Comparison of ENCODE assay signal across 20 cellular contexts in genomic region chr5:76542236-76542635, GRCh38.
DNase-seq lines count a peak whose midpoint lies in the region; ATAC-seq and TF ChIP-seq lines count a peak whose summit lies in the region.
"Had no signal": no experiment of that assay in that cellular context is flagged by ENCODE, and none has a peak within 500 bp of the region (broad histone marks: within the 10 kb centered on the region; RNA-seq: fewer than 3 reads in every experiment).

No MANE protein-coding gene starts in this region.

- ATAC-seq in activated T-cell treated with anti-CD3 and anti-CD28 coated beads, Interleukin-2, amount 50 U/mL, for 72 hours (replicated peaks in 1 of 2), result no peak
- ATAC-seq in T-helper 17 cell, result no peak
- no peak for ATAC-seq in effector memory CD8-positive, alpha-beta T cell (replicated peaks)
- no peak for ATAC-seq in HG02588 (IDR thresholded peaks at IDR 0.05; ENCODE audit: unreplicated experiment)
- ATAC-seq: foreskin keratinocyte, Panc1 had no signal

- no peak overlapping the region for H3K4me3 ChIP-seq in stomach
- H3K4me3 ChIP-seq: dorsolateral prefrontal cortex, neural progenitor cell, prostate gland had no signal

- no peaks in the 10 kb centered on the region for H3K9me3 Mint-ChIP-seq in activated T-cell treated with anti-CD3 and anti-CD28 coated beads, Interleukin-2, amount 50 U/mL, for 72 hours
- no peaks in the 10 kb centered on the region for H3K9me3 Mint-ChIP-seq in effector memory CD8-positive, alpha-beta T cell
- H3K9me3 Mint-ChIP-seq: neural progenitor cell had no signal

- TF ChIP-seq CTCF in stomach (IDR thresholded peaks at IDR 0.05), result no peak

- no peaks in the 10 kb centered on the region for H3K27me3 Mint-ChIP-seq in activated T-cell treated with anti-CD3 and anti-CD28 coated beads, Interleukin-2, amount 50 U/mL, for 72 hours (ENCODE audit: low read depth)
- no peaks in the 10 kb centered on the region for H3K27me3 Mint-ChIP-seq in T-helper 17 cell
- no peaks in the 10 kb centered on the region for H3K27me3 Mint-ChIP-seq in effector memory CD8-positive, alpha-beta T cell

- TF ChIP-seq POLR2A in stomach (IDR thresholded peaks at IDR 0.05), result no peak

- peak overlapping the region; percentile 97 for H3K27ac Mint-ChIP-seq in activated T-cell treated with anti-CD3 and anti-CD28 coated beads, Interleukin-2, amount 50 U/mL, for 72 hours
- peak overlapping the region; percentile 100 for H3K27ac Mint-ChIP-seq in T-helper 17 cell
- H3K27ac Mint-ChIP-seq in effector memory CD8-positive, alpha-beta T cell, result peak overlapping the region; percentile 98 to 99
- H3K27ac Mint-ChIP-seq: neural progenitor cell had no signal

- no peak for DNase-seq in activated T-cell treated with anti-CD3 and anti-CD28 coated beads, Interleukin-2, amount 50 U/mL, for 72 hours
- no peak for DNase-seq in activated T-cell treated with anti-CD3 and anti-CD28 coated beads, Interleukin-2, amount 50 U/mL, for 1 hour
- DNase-seq in T-helper 17 cell (no peak), stomach (peak; percentile 62), NCI-H2029 treated with DMSO at 0.1 percent for 48 hours (lab: John Stamatoyannopoulos, UW) (no peak), superior temporal gyrus (ENCODE audit: extremely low spot score) (no peak)
- DNase-seq in effector memory CD8-positive, alpha-beta T cell, result no peak
- DNase-seq: ACHN, amygdala, caudate nucleus, DMS79, dorsolateral prefrontal cortex, foreskin keratinocyte, kidney glomerular epithelial cell, MM.1S, NCI-H2227 treated with DMSO at 0.1 percent for 48 hours had no signal

- peaks cover 79% of the 10 kb centered on the region for H3K4me1 Mint-ChIP-seq in activated T-cell treated with anti-CD3 and anti-CD28 coated beads, Interleukin-2, amount 50 U/mL, for 72 hours (ENCODE audit: low read depth)
- peaks cover 71% of the 10 kb centered on the region for H3K4me1 Mint-ChIP-seq in T-helper 17 cell
- H3K4me1 Mint-ChIP-seq in effector memory CD8-positive, alpha-beta T cell (ENCODE audit: low read depth in 2 of 2), result peaks cover 76 to 83% of the 10 kb centered on the region in 2 donors

- peak overlapping the region in 1 of 2 donors; percentile 91 for H3K4me3 Mint-ChIP-seq in activated T-cell treated with anti-CD3 and anti-CD28 coated beads, Interleukin-2, amount 50 U/mL, for 72 hours
- peak overlapping the region; percentile 87 for H3K4me3 Mint-ChIP-seq in T-helper 17 cell
- peak overlapping the region; percentile 78 to 84 for H3K4me3 Mint-ChIP-seq in effector memory CD8-positive, alpha-beta T cell
- H3K4me3 Mint-ChIP-seq: neural progenitor cell had no signal

- TF ChIP-seq EP300 in stomach (IDR thresholded peaks at IDR 0.05), result no peak

- H3K27me3 ChIP-seq in stomach, result no peaks in the 10 kb centered on the region
- H3K27me3 ChIP-seq: neural progenitor cell had no signal

- peak overlapping the region; percentile 40 to 83 (median 70) for H3K27ac ChIP-seq in stomach
- H3K27ac ChIP-seq: dorsolateral prefrontal cortex, foreskin keratinocyte, neural progenitor cell, prostate gland had no signal

- 32 to 56% (median 50%) methylated on average over 6 of the region's 6 CpGs for WGBS in stomach, 5 donors

- no peaks in the 10 kb centered on the region for H3K9me3 ChIP-seq in T-helper 17 cell (ENCODE audit: control insufficient read depth, low read length, poor library complexity, severe bottlenecking)
- H3K9me3 ChIP-seq in stomach, result no peaks in the 10 kb centered on the region
- H3K9me3 ChIP-seq: prostate gland had no signal

- intact Hi-C loops in stomach (cut with DNase I; ENCODE audit: low total_unique reads), result loop anchor here (10.0 kb wide), 1 partner anchor 127 kb away; no protein-coding TSS in a partner anchor

- H3K4me1 ChIP-seq in stomach, result peaks cover 42 to 86% (median 60%) of the 10 kb centered on the region in 4 donors
- H3K4me1 ChIP-seq: foreskin keratinocyte, neural progenitor cell had no signal

- no peaks in the 10 kb centered on the region for H3K36me3 ChIP-seq in stomach
- H3K36me3 ChIP-seq: neural progenitor cell, prostate gland had no signal

- no peaks in the 10 kb centered on the region for H3K36me3 Mint-ChIP-seq in activated T-cell treated with anti-CD3 and anti-CD28 coated beads, Interleukin-2, amount 50 U/mL, for 72 hours (ENCODE audit: insufficient read depth in 2 of 2)
- no peaks in the 10 kb centered on the region for H3K36me3 Mint-ChIP-seq in T-helper 17 cell (ENCODE audit: low read depth)
- H3K36me3 Mint-ChIP-seq in effector memory CD8-positive, alpha-beta T cell (ENCODE audit: insufficient read depth), result peaks cover 19% of the 10 kb centered on the region
- H3K36me3 Mint-ChIP-seq: neural progenitor cell had no signal
